11 cellular contexts compared by ENCODE assay signal in genomic region chr4:3384771-3385701, GRCh38. TPM values are rescaled to one million over a fixed set of nuclear protein-coding genes. Genes with fewer than 3 reads are reported as not detected.
DNase-seq lines count a peak whose midpoint lies in the region; ATAC-seq and TF ChIP-seq lines count a peak whose summit lies in the region.
"Had no signal": no experiment of that assay in that cellular context is flagged by ENCODE, and none has a peak within 500 bp of the region (broad histone marks: within the 10 kb centered on the region; RNA-seq: fewer than 3 reads in every experiment).

No MANE protein-coding gene starts in this region.

- TF ChIP-seq CTCF in endodermal cell (conservative IDR thresholded peaks at IDR 0.05): no peak
- no peak for TF ChIP-seq CTCF in tibial nerve (IDR thresholded peaks at IDR 0.05)

- H3K27ac Mint-ChIP-seq in activated CD8-positive, alpha-beta memory T cell treated with anti-CD3 and anti-CD28 coated beads, Interleukin-2, amount 10 ng/mL, durations not matched to agents 7 days and 5 days: no peak overlapping the region
- no peak overlapping the region for H3K27ac Mint-ChIP-seq in endodermal cell

- ATAC-seq in activated CD8-positive, alpha-beta memory T cell treated with anti-CD3 and anti-CD28 coated beads, Interleukin-2, amount 10 ng/mL, durations not matched to agents 7 days and 5 days: peak; percentile 49
- ATAC-seq in HG03520 (IDR thresholded peaks at IDR 0.05; ENCODE audit: unreplicated experiment): no peak

- H3K9me3 ChIP-seq in endodermal cell (ENCODE audit: control insufficient read depth, low read length) (peaks cover 14% of the 10 kb centered on the region), tibial nerve (peaks cover 0 to 6% (median 2%) of the 10 kb centered on the region in 4 donors)

- DNase-seq in activated CD8-positive, alpha-beta memory T cell treated with anti-CD3 and anti-CD28 coated beads, Interleukin-2, amount 10 ng/mL, durations not matched to agents 7 days and 5 days: no peak
- no peak for DNase-seq in activated CD8-positive, alpha-beta memory T cell treated with anti-CD3 and anti-CD28 coated beads, Interleukin-2, amount 50 U/mL, for 4 hours
- DNase-seq in endodermal cell (peak; percentile 53), mucosa of gallbladder (ENCODE audit: low spot score) (peak; percentile 65), tibial nerve (ENCODE audit: low spot score in 2 of 2) (peak in 1 of 2 donors; percentile 49), DMS 273 treated with DMSO at 0.1 percent for 48 hours (lab: John Stamatoyannopoulos, UW) (no peak), AG08396 (ENCODE audit: low spot score) (no peak)
- DNase-seq: Karpas-422; stimulated activated CD8-positive, alpha-beta memory T cell treated with anti-CD3 and anti-CD28 coated beads, Interleukin-4, amount 100 ng/mL, for 48 hours had no signal

- WGBS in endodermal cell (ENCODE audit: insufficient coverage in 1 of 2, insufficient read length in 1 of 2), 2 experiments: 93 to 94% methylated on average over 29 to 35 of the region's 35 CpGs
- 73 to 76% methylated on average over 20 to 33 of the region's 35 CpGs for WGBS in tibial nerve, 2 donors

- H3K36me3 ChIP-seq in endodermal cell (ENCODE audit: control insufficient read depth, insufficient read depth, low read length) (no peaks in the 10 kb centered on the region), tibial nerve (peaks cover 0 to 3% (median 0%) of the 10 kb centered on the region in 3 donors)

- H3K9me3 Mint-ChIP-seq in activated CD8-positive, alpha-beta memory T cell treated with anti-CD3 and anti-CD28 coated beads, Interleukin-2, amount 10 ng/mL, durations not matched to agents 7 days and 5 days (ENCODE audit: low read depth): peaks cover 8% of the 10 kb centered on the region
- peaks cover 16% of the 10 kb centered on the region for H3K9me3 Mint-ChIP-seq in endodermal cell

- no peak overlapping the region for H3K9ac ChIP-seq in endodermal cell (ENCODE audit: extremely low read depth, low read length, poor library complexity, severe bottlenecking)

- TF ChIP-seq POLR2A in tibial nerve (IDR thresholded peaks at IDR 0.05): peak in 1 of 2 donors; percentile 29

- H3K4me3 ChIP-seq in endodermal cell (ENCODE audit: low read length): no peak overlapping the region
- peak overlapping the region in 2 of 4 donors; percentile 3 to 36 for H3K4me3 ChIP-seq in tibial nerve

- TF ChIP-seq EP300 in tibial nerve (IDR thresholded peaks at IDR 0.05): peak in 1 of 2 donors; percentile 64

- H3K4me1 ChIP-seq in endodermal cell (ENCODE audit: control insufficient read depth, insufficient read depth, low read length): peaks cover 3% of the 10 kb centered on the region
- peaks cover 0 to 46% (median 21%) of the 10 kb centered on the region in 4 donors for H3K4me1 ChIP-seq in tibial nerve

- H3K27me3 Mint-ChIP-seq in activated CD8-positive, alpha-beta memory T cell treated with anti-CD3 and anti-CD28 coated beads, Interleukin-2, amount 10 ng/mL, durations not matched to agents 7 days and 5 days: peaks cover 8% of the 10 kb centered on the region
- no peaks in the 10 kb centered on the region for H3K27me3 Mint-ChIP-seq in endodermal cell (ENCODE audit: insufficient read depth)

- H3K4me1 Mint-ChIP-seq in activated CD8-positive, alpha-beta memory T cell treated with anti-CD3 and anti-CD28 coated beads, Interleukin-2, amount 10 ng/mL, durations not matched to agents 7 days and 5 days: peaks cover 10% of the 10 kb centered on the region
- H3K4me1 Mint-ChIP-seq in endodermal cell: peaks cover 25% of the 10 kb centered on the region

- H3K27ac ChIP-seq in endodermal cell (ENCODE audit: low read depth, low read length) (no peak overlapping the region), tibial nerve (peak overlapping the region in 3 of 4 donors; percentile 57 to 82 (median 78))

- peaks cover 5% of the 10 kb centered on the region for H3K36me3 Mint-ChIP-seq in activated CD8-positive, alpha-beta memory T cell treated with anti-CD3 and anti-CD28 coated beads, Interleukin-2, amount 10 ng/mL, durations not matched to agents 7 days and 5 days
- peaks cover 13% of the 10 kb centered on the region for H3K36me3 Mint-ChIP-seq in endodermal cell (ENCODE audit: low read depth)

- CTCF ChIA-PET in activated CD8-positive, alpha-beta memory T cell treated with anti-CD3 and anti-CD28 coated beads, Interleukin-2, amount 10 ng/mL, durations not matched to agents 7 days and 5 days (lab: Charles Lee): no interaction called here

- peak overlapping the region; percentile 17 for H3K4me3 Mint-ChIP-seq in activated CD8-positive, alpha-beta memory T cell treated with anti-CD3 and anti-CD28 coated beads, Interleukin-2, amount 10 ng/mL, durations not matched to agents 7 days and 5 days
- no peak overlapping the region for H3K4me3 Mint-ChIP-seq in endodermal cell

- H3K27me3 ChIP-seq in endodermal cell (ENCODE audit: control insufficient read depth, insufficient read depth, low read length, poor library complexity, severe bottlenecking): no peaks in the 10 kb centered on the region
- H3K27me3 ChIP-seq in tibial nerve: no peaks in the 10 kb centered on the region

RNA-seq across cellular contexts. Expression of gene HGFAC, which starts 56.7 kb away (rescaled TPM):
- total RNA-seq in activated CD8-positive, alpha-beta memory T cell treated with anti-CD3 and anti-CD28 coated beads, Interleukin-2, amount 10 ng/mL, durations not matched to agents 7 days and 5 days: not detected
- total RNA-seq in endodermal cell (under 1 TPM in 1 of 2 donors, not detected in 1; 0.46 TPM), mucosa of gallbladder (1.9 TPM), tibial nerve (not detected)
- 0.93 TPM for polyA plus RNA-seq in endodermal cell (2013, experiment 1 of 2)
- 0.50 TPM for polyA plus RNA-seq in endodermal cell (2013, experiment 2 of 2)
- total RNA-seq: RPMI7951 had no signal

Comparison
In these comparisons a context has a peak if more than half of its experiments do, and no peak if none do; other contexts are left out.
1. DNase-seq: peak in endodermal cell (single experiment) and mucosa of gallbladder (single experiment); none in activated CD8-positive, alpha-beta memory T cell treated with anti-CD3 and anti-CD28 coated beads, Interleukin-2, amount 10 ng/mL, durations not matched to agents 7 days and 5 days (single experiment), activated CD8-positive, alpha-beta memory T cell treated with anti-CD3 and anti-CD28 coated beads, Interleukin-2, amount 50 U/mL, for 4 hours (single experiment), DMS 273 treated with DMSO at 0.1 percent for 48 hours (single experiment) and AG08396 (single experiment).